In the genomic region with DNA sequence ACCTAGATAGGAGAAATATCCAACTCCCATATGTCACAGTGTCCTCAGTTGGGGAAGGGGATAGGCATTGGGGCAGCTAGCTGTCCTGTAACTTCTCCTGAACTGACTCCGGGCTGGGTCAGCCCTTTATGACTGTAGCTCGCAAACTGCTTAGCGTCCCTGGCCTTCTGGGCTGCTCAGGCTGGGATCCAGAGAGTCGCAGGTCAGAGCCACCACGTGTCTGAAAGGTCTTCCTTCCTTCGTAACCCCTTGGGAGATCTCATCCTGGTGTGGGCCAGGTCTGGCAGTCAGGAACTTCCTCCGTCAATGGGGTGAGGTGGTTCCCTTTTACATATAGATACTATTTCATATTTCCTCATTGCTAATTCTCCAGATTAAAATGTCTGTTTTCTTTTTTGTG, we compare ENCODE assay signal across 16 cellular contexts. TPM values are rescaled to one million over a fixed set of nuclear protein-coding genes. Genes with fewer than 3 reads are reported as not detected.
DNase-seq lines count a peak whose midpoint lies in the region; ATAC-seq, FAIRE-seq and TF ChIP-seq lines count a peak whose summit lies in the region.
"Had no signal": no experiment of that assay in that cellular context is flagged by ENCODE, and none has a peak within 500 bp of the region (broad histone marks: within the 10 kb centered on the region; RNA-seq: fewer than 3 reads in every experiment).

No MANE protein-coding gene starts in this region.

- TF ChIP-seq POLR2A in GM18505 (IDR thresholded peaks at IDR 0.05; ENCODE audit: borderline replicate concordance, extremely low read depth, insufficient read depth, insufficient read length): no peak

- CTCF ChIA-PET in WTC11 (lab: Charles Lee): no interaction called here

- POLR2A ChIA-PET in activated naive CD8-positive, alpha-beta T cell treated with anti-CD3 and anti-CD28 coated beads, Interleukin-2, amount 10 ng/mL, durations not matched to agents 7 days and 5 days (lab: Charles Lee): no interaction called here
- POLR2A ChIA-PET in WTC11 (lab: Charles Lee): no interaction called here

- no peaks in the 10 kb centered on the region for H3K27me3 Mint-ChIP-seq in activated naive CD8-positive, alpha-beta T cell treated with anti-CD3 and anti-CD28 coated beads, Interleukin-2, amount 10 ng/mL, durations not matched to agents 7 days and 5 days
- H3K27me3 Mint-ChIP-seq in activated naive CD8-positive, alpha-beta T cell treated with anti-CD3 and anti-CD28 coated beads for 36 hours: no peaks in the 10 kb centered on the region
- H3K27me3 Mint-ChIP-seq in WTC11 (ENCODE audit: low read depth) (no peaks in the 10 kb centered on the region), memory B cell (no peaks in the 10 kb centered on the region)

- no peak for FAIRE-seq in GM19239 (lab: Jason Lieb, UNC)
- FAIRE-seq: GM18507 had no signal

- H3K4me1 Mint-ChIP-seq in activated naive CD8-positive, alpha-beta T cell treated with anti-CD3 and anti-CD28 coated beads, Interleukin-2, amount 10 ng/mL, durations not matched to agents 7 days and 5 days: peaks cover 42% of the 10 kb centered on the region
- peaks cover 31% of the 10 kb centered on the region for H3K4me1 Mint-ChIP-seq in activated naive CD8-positive, alpha-beta T cell treated with anti-CD3 and anti-CD28 coated beads for 36 hours
- no peaks in the 10 kb centered on the region for H3K4me1 Mint-ChIP-seq in WTC11
- H3K4me1 Mint-ChIP-seq in memory B cell: peaks cover 2% of the 10 kb centered on the region

- no peak for TF ChIP-seq CTCF in WTC11 (IDR thresholded peaks at IDR 0.05)

- no peak overlapping the region for H3K4me3 Mint-ChIP-seq in activated naive CD8-positive, alpha-beta T cell treated with anti-CD3 and anti-CD28 coated beads, Interleukin-2, amount 10 ng/mL, durations not matched to agents 7 days and 5 days
- H3K4me3 Mint-ChIP-seq in activated naive CD8-positive, alpha-beta T cell treated with anti-CD3 and anti-CD28 coated beads for 36 hours: no peak overlapping the region
- H3K4me3 Mint-ChIP-seq in WTC11 (no peak overlapping the region), memory B cell (no peak overlapping the region)

- no peak for ATAC-seq in activated naive CD8-positive, alpha-beta T cell treated with anti-CD3 and anti-CD28 coated beads, Interleukin-2, amount 10 ng/mL, durations not matched to agents 7 days and 5 days (ENCODE audit: low read depth)
- ATAC-seq in WTC11: peak; percentile 62
- no peak for ATAC-seq in memory B cell (ENCODE audit: low read depth)
- ATAC-seq in GM18505 (IDR thresholded peaks at IDR 0.05; ENCODE audit: unreplicated experiment): no peak
- ATAC-seq in HG02763 (IDR thresholded peaks at IDR 0.05; ENCODE audit: unreplicated experiment): no peak

- peaks cover 54% of the 10 kb centered on the region for H3K36me3 Mint-ChIP-seq in activated naive CD8-positive, alpha-beta T cell treated with anti-CD3 and anti-CD28 coated beads, Interleukin-2, amount 10 ng/mL, durations not matched to agents 7 days and 5 days
- peaks cover 48% of the 10 kb centered on the region for H3K36me3 Mint-ChIP-seq in activated naive CD8-positive, alpha-beta T cell treated with anti-CD3 and anti-CD28 coated beads for 36 hours
- H3K36me3 Mint-ChIP-seq in WTC11 (no peaks in the 10 kb centered on the region; the same call in 1 of the 2 replicates), memory B cell (peaks cover 35% of the 10 kb centered on the region)

- no peak for DNase-seq in activated naive CD8-positive, alpha-beta T cell treated with anti-CD3 and anti-CD28 coated beads, Interleukin-2, amount 10 ng/mL, durations not matched to agents 7 days and 5 days
- DNase-seq in activated naive CD8-positive, alpha-beta T cell treated with anti-CD3 and anti-CD28 coated beads for 36 hours: no peak
- DNase-seq in WTC11 (ENCODE audit: low spot score) (no peak), memory B cell (ENCODE audit: low spot score in 2 of 2) (no peak), GM19239 (ENCODE audit: insufficient read length, low spot score) (no peak), NCI-H345 (lab: John Stamatoyannopoulos, UW) (no peak)
- DNase-seq: DMS 273 treated with DMSO at 0.1 percent for 48 hours, H7, NCI-H1417 treated with DMSO at 0.1 percent for 48 hours, NCI-H2029, NCI-H524, Peyer's patch, Right ventricle myocardium superior had no signal

- H3K27ac Mint-ChIP-seq in activated naive CD8-positive, alpha-beta T cell treated with anti-CD3 and anti-CD28 coated beads, Interleukin-2, amount 10 ng/mL, durations not matched to agents 7 days and 5 days: peak overlapping the region; percentile 1
- no peak overlapping the region for H3K27ac Mint-ChIP-seq in activated naive CD8-positive, alpha-beta T cell treated with anti-CD3 and anti-CD28 coated beads for 36 hours
- H3K27ac Mint-ChIP-seq in WTC11 (no peak overlapping the region), memory B cell (peak overlapping the region; percentile 18)

- no peaks in the 10 kb centered on the region for H3K9me3 Mint-ChIP-seq in activated naive CD8-positive, alpha-beta T cell treated with anti-CD3 and anti-CD28 coated beads, Interleukin-2, amount 10 ng/mL, durations not matched to agents 7 days and 5 days
- peaks cover 5% of the 10 kb centered on the region for H3K9me3 Mint-ChIP-seq in activated naive CD8-positive, alpha-beta T cell treated with anti-CD3 and anti-CD28 coated beads for 36 hours
- H3K9me3 Mint-ChIP-seq in WTC11: no peaks in the 10 kb centered on the region
- no peaks in the 10 kb centered on the region for H3K9me3 Mint-ChIP-seq in memory B cell

TF ChIP-seq in WTC11, 78 proteins besides CTCF, POLR2A, EP300 and RAD21:
- TF ChIP-seq GRHL2 (CRISPR knock-in tag; IDR thresholded peaks at IDR 0.05; ENCODE audit: insufficient replicate concordance, severe bottlenecking): no peak
- TF ChIP-seq HMGA2 (CRISPR knock-in tag; IDR thresholded peaks at IDR 0.05): no peak
- no peak for TF ChIP-seq NR3C1 (CRISPR knock-in tag; conservative IDR thresholded peaks at IDR 0.05; ENCODE audit: low read depth)
- no peak for TF ChIP-seq SMAD4 (CRISPR knock-in tag; IDR thresholded peaks at IDR 0.05)
- TF ChIP-seq, protein P1, sequence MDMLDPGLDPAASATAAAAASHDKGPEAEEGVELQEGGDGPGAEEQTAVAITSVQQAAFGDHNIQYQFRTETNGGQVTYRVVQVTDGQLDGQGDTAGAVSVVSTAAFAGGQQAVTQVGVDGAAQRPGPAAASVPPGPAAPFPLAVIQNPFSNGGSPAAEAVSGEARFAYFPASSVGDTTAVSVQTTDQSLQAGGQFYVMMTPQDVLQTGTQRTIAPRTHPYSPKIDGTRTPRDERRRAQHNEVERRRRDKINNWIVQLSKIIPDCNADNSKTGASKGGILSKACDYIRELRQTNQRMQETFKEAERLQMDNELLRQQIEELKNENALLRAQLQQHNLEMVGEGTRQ (CRISPR knock-in tag; IDR thresholded peaks at IDR 0.05): no peak
- no peak for TF ChIP-seq GTF2I (CRISPR knock-in tag; conservative IDR thresholded peaks at IDR 0.05)
- no peak for TF ChIP-seq KAT7 (CRISPR knock-in tag; IDR thresholded peaks at IDR 0.05; ENCODE audit: borderline replicate concordance)
- no peak for TF ChIP-seq ZNF423 (CRISPR knock-in tag; IDR thresholded peaks at IDR 0.05)
- TF ChIP-seq, protein P2, sequence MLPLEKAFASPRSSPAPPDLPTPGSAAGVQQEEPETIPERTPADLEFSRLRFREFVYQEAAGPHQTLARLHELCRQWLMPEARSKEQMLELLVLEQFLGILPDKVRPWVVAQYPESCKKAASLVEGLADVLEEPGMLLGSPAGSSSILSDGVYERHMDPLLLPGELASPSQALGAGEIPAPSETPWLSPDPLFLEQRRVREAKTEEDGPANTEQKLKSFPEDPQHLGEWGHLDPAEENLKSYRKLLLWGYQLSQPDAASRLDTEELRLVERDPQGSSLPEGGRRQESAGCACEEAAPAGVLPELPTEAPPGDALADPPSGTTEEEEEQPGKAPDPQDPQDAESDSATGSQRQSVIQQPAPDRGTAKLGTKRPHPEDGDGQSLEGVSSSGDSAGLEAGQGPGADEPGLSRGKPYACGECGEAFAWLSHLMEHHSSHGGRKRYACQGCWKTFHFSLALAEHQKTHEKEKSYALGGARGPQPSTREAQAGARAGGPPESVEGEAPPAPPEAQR (CRISPR knock-in tag; IDR thresholded peaks at IDR 0.05): no peak
TF ChIP-seq in WTC11: peak in this region for 0.

RNA-seq across cellular contexts. Expression of a gene that starts 28.8 kb away (rescaled TPM):
- total RNA-seq in activated naive CD8-positive, alpha-beta T cell treated with anti-CD3 and anti-CD28 coated beads, Interleukin-2, amount 10 ng/mL, durations not matched to agents 7 days and 5 days: 10 to 100 TPM; 10.6 to 10.8 TPM
- 1 to 10 TPM; 9.3 to 9.5 TPM for total RNA-seq in activated naive CD8-positive, alpha-beta T cell treated with anti-CD3 and anti-CD28 coated beads for 36 hours
- total RNA-seq in WTC11 (2021): 9.4 to 10.2 TPM (median 9.9 TPM) in 3 replicates

RNA-seq across cellular contexts. Expression of a gene that starts 58.6 kb away (rescaled TPM):
- 10 to 100 TPM; 24.7 to 25.1 TPM for total RNA-seq in activated naive CD8-positive, alpha-beta T cell treated with anti-CD3 and anti-CD28 coated beads, Interleukin-2, amount 10 ng/mL, durations not matched to agents 7 days and 5 days
- 10 to 100 TPM; 40.1 to 42.5 TPM for total RNA-seq in activated naive CD8-positive, alpha-beta T cell treated with anti-CD3 and anti-CD28 coated beads for 36 hours
- total RNA-seq in WTC11 (2021): 27.5 to 32.7 TPM (median 32.3 TPM) in 3 replicates

Comparison
In these comparisons a context has a peak if more than half of its experiments do, and no peak if none do; other contexts are left out.
1. H3K27ac Mint-ChIP-seq: peak in activated naive CD8-positive, alpha-beta T cell treated with anti-CD3 and anti-CD28 coated beads, Interleukin-2, amount 10 ng/mL, durations not matched to agents 7 days and 5 days (single experiment) and memory B cell (single experiment); none in activated naive CD8-positive, alpha-beta T cell treated with anti-CD3 and anti-CD28 coated beads for 36 hours (single experiment) and WTC11 (single experiment).